8 cellular contexts compared by ENCODE assay signal in the genomic region with DNA sequence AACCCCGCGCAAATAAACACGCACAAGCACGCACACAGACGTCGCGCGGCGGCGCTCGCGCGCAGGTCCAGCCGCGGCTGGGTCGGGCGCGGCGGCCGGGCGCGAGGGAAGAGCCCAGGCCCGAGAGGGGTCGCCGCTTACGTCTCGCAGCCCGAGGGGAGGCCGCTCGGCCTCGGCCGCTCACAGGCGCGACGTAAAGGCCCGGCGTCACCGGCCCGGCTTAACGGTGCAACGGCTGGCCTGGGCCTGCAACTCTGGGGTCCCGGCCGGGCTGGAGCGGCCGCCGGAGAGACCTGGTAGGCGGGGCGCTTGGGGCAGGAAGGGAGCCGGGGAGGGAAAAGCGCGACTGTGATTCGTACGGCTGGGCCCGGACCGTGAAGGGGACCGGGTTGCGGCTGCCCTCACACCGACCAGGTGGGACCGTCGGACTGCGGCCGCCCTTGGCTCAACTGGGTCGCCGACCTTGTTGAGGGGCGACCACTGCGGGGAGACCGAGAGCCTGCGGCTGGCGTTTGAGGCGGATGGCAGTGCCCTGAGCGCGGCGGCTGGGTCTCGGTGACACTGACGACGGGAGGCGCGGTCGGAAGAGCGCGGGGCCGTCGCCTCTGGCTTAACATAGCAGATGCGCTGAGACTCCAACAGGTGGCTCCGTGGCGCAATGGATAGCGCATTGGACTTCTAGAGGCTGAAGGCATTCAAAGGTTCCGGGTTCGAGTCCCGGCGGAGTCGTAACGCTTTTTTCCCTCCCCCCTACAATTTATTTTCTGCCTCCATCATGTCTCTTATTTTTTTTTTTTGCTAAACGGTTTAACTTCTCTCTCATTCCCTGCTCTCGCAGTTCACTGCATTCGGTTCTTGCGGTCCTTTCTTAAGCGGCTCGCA. TPM values are rescaled to one million over a fixed set of nuclear protein-coding genes. Genes with fewer than 3 reads are reported as not detected.
DNase-seq lines count a peak whose midpoint lies in the region; ATAC-seq, FAIRE-seq and TF ChIP-seq lines count a peak whose summit lies in the region.

No MANE protein-coding gene starts in this region.

- TF ChIP-seq CTCF in AG04450 (IDR thresholded peaks at IDR 0.05; ENCODE audit: low read depth, low read length): no peak
- TF ChIP-seq CTCF in WI38 (IDR thresholded peaks at IDR 0.05; ENCODE audit: low read depth, low read length): no peak
- no peak for TF ChIP-seq CTCF in bronchial epithelial cell (IDR thresholded peaks at IDR 0.05; ENCODE audit: insufficient read depth, low read length, severe bottlenecking)

- no peaks in the 10 kb centered on the region for H3K36me3 ChIP-seq in bronchial epithelial cell (ENCODE audit: control insufficient read depth, insufficient read depth, low read length)

- DNase-seq in AG04450 (ENCODE audit: low read depth, low spot score): peak; percentile 66
- peak; percentile 89 for DNase-seq in NCI-H2196 (lab: John Stamatoyannopoulos, UW; ENCODE audit: unreplicated experiment)
- DNase-seq in bronchial epithelial cell (ENCODE audit: low read depth): peak; percentile 76
- peak; percentile 90 for DNase-seq in inferior parietal cortex (ENCODE audit: extremely low spot score)
- DNase-seq in smooth muscle cell of the brain vasculature (ENCODE audit: low read depth, low spot score): peak; percentile 69

- FAIRE-seq in bronchial epithelial cell (lab: Jason Lieb, UNC): no peak

- POLR2A ChIA-PET in AG04450 (lab: Yijun Ruan, JAX): interaction anchor here (0.6 to 1.8 kb wide), 2 partner anchors 267 to 305 kb away, joined by 3 to 8 read pairs; no protein-coding TSS in a partner anchor

- peak overlapping the region; percentile 89 for H3K27ac ChIP-seq in AG04450 (ENCODE audit: low read depth, low read length)

- ATAC-seq in GM18873 (IDR thresholded peaks at IDR 0.05; ENCODE audit: low FRiP score, unreplicated experiment) (peak; percentile 69), HG03139 (IDR thresholded peaks at IDR 0.05; ENCODE audit: unreplicated experiment) (peak; percentile 69)

- peaks cover 4% of the 10 kb centered on the region; the same call in 1 of the 2 replicates for H3K9me3 ChIP-seq in AG04450 (ENCODE audit: control insufficient read depth, insufficient read depth, low read length)

- H3K27me3 ChIP-seq in AG04450 (ENCODE audit: control insufficient read depth, insufficient read depth, low read length) (no peaks in the 10 kb centered on the region), bronchial epithelial cell (ENCODE audit: control insufficient read depth, insufficient read depth, low read length) (no peaks in the 10 kb centered on the region)

- CTCF ChIA-PET in AG04450 (lab: Charles Lee): interaction anchor here (0.6 to 5.2 kb wide), 7 partner anchors 8 to 543 kb away, joined by 3 to 217 read pairs (median 5); partner anchors contain the start of gene ABCA4

- H3K4me3 ChIP-seq in AG04450 (ENCODE audit: low read depth, low read length) (peak overlapping the region; percentile 83), WI38 (ENCODE audit: low read depth, low read length) (peak overlapping the region; percentile 77), bronchial epithelial cell (ENCODE audit: low read depth, low read length) (peak overlapping the region; percentile 89)

RNA-seq across cellular contexts. Expression of gene DNTTIP2, which starts 31.8 kb away (rescaled TPM):
- polyA plus RNA-seq in AG04450 (2011; rRNA removed): 27.4 and 31.6 TPM in 2 replicates
- 12.1 and 27.0 TPM in 2 replicates for polyA minus RNA-seq in AG04450 (2011; rRNA and poly(A)+ RNA removed)
- total RNA-seq in bronchial epithelial cell: 24.5 and 28.4 TPM in 2 replicates

Comparison
In these comparisons a context has a peak if more than half of its experiments do, and no peak if none do; other contexts are left out.
1. Peak in every context shown above with its lines: DNase-seq, ATAC-seq, H3K4me3 ChIP-seq and H3K27ac ChIP-seq.